In genomic region chr20:34512955-34513419, GRCh38 we compare ENCODE assay signal across 11 cellular contexts. TPM values are rescaled to one million over a fixed set of nuclear protein-coding genes. Genes with fewer than 3 reads are reported as not detected.
DNase-seq lines count a peak whose midpoint lies in the region; FAIRE-seq and TF ChIP-seq lines count a peak whose summit lies in the region.
"Had no signal": no experiment of that assay in that cellular context is flagged by ENCODE, and none has a peak within 500 bp of the region (broad histone marks: within the 10 kb centered on the region; RNA-seq: fewer than 3 reads in every experiment).

No MANE protein-coding gene starts in this region.

- H3K4me2 ChIP-seq in fibroblast of lung (ENCODE audit: extremely low read depth, insufficient read depth, low read length): no peak overlapping the region

- FAIRE-seq in RCC 7860 (lab: Jason Lieb, UNC) (no peak), GM12891 (lab: Jason Lieb, UNC) (no peak)

- no peak overlapping the region for H3K9ac ChIP-seq in fibroblast of lung (ENCODE audit: insufficient read depth, low read length)

- in situ Hi-C loops in Caki2 (cut with HindIII; ENCODE audit: low pct_unique_long_range_greater_than_20kb, low sequenced_read_pairs): no loop called here

- no peak overlapping the region for H2AFZ ChIP-seq in fibroblast of lung (ENCODE audit: low read length)

- H3K36me3 ChIP-seq in fibroblast of lung (ENCODE audit: control insufficient read depth, insufficient read depth, low read length): no peaks in the 10 kb centered on the region

- no peak for TF ChIP-seq POLR2A in GM12891 (IDR thresholded peaks at IDR 0.05; ENCODE audit: low read depth, low read length)

- no peaks in the 10 kb centered on the region for H3K27me3 ChIP-seq in fibroblast of lung (ENCODE audit: control insufficient read depth, insufficient read depth, low read length)

- peak; percentile 79 for DNase-seq in Caki2 (ENCODE audit: low read depth)
- DNase-seq in RCC 7860 (ENCODE audit: low spot score): peak; percentile 36
- DNase-seq in fibroblast of lung (ENCODE audit: low read depth in 2 of 2): no peak
- DNase-seq in renal cortical epithelial cell (ENCODE audit: low read depth): peak; percentile 80
- no peak for DNase-seq in cerebellar nuclear complex (lab: John Stamatoyannopoulos, UW)
- no peak for DNase-seq in GM12891 (ENCODE audit: insufficient read length, low spot score)
- DNase-seq in activated CD8-positive, alpha-beta memory T cell treated with anti-CD3 and anti-CD28 coated beads, Interleukin-2, amount 50 U/mL, for 48 hours: no peak
- DNase-seq: activated CD4-positive, alpha-beta T cell treated with anti-CD3 and anti-CD28 coated beads for 48 hours; HCEC 1CT; NCI-H2227 treated with DMSO at 0.1 percent for 48 hours; retina had no signal

- H3K9me3 ChIP-seq in fibroblast of lung (ENCODE audit: control insufficient read depth, insufficient read depth, low read depth, low read length): no peaks in the 10 kb centered on the region

- H3K4me1 ChIP-seq in fibroblast of lung (ENCODE audit: control insufficient read depth, extremely low read depth, insufficient read depth, low read length): peaks cover 3% of the 10 kb centered on the region

- no peaks in the 10 kb centered on the region for H4K20me1 ChIP-seq in fibroblast of lung (ENCODE audit: control insufficient read depth, extremely low read depth, insufficient read depth, low read length)

- peaks cover 14% of the 10 kb centered on the region for H3K79me2 ChIP-seq in fibroblast of lung (ENCODE audit: control insufficient read depth, insufficient read depth, low read length)

- H3K27ac ChIP-seq in fibroblast of lung (ENCODE audit: insufficient read depth, low read length): peak overlapping the region; percentile 38

- no peak overlapping the region for H3K4me3 ChIP-seq in fibroblast of lung (replicated peaks in 1 of 4; ENCODE audit: control extremely low read depth in 1 of 4, insufficient read depth in 1 of 4, low read depth in 3 of 4, low read length in 4 of 4)

- no peak for TF ChIP-seq CTCF in fibroblast of lung (conservative IDR thresholded peaks at IDR 0.05 in 1 of 2, IDR thresholded peaks at IDR 0.05 in 1 of 2; ENCODE audit: low read depth in 1 of 2, low read length in 2 of 2)

TF ChIP-seq in GM12891, 5 proteins besides CTCF, POLR2A, EP300 and RAD21:
- no peak for TF ChIP-seq POLR2AphosphoS5 (IDR thresholded peaks at IDR 0.05; ENCODE audit: low read depth, low read length)
- no peak for TF ChIP-seq PAX5 (IDR thresholded peaks at IDR 0.05; ENCODE audit: insufficient read depth, low read length, severe bottlenecking)
- no peak for TF ChIP-seq POU2F2 (IDR thresholded peaks at IDR 0.05; ENCODE audit: low read depth, low read length)
- no peak for TF ChIP-seq SPI1 (IDR thresholded peaks at IDR 0.05; ENCODE audit: low read depth, low read length)
- TF ChIP-seq TAF1 (IDR thresholded peaks at IDR 0.05; ENCODE audit: low read depth, low read length): no peak
TF ChIP-seq in GM12891: peak in this region for 0.

RNA-seq across cellular contexts. Expression of gene DYNLRB1, which starts 3.2 kb away (rescaled TPM):
- 150 and 180 TPM in 2 replicates for total RNA-seq in Caki2 (2014; rRNA removed; shearing (Covaris generic); ENCODE audit: low replicate concordance)
- total RNA-seq in fibroblast of lung (39.8 and 107 TPM in 2 replicates), renal cortical epithelial cell (30.6 and 60.1 TPM in 2 replicates)
- 352 and 524 TPM in 2 replicates for polyA plus RNA-seq in fibroblast of lung
- 440 and 469 TPM in 2 replicates for polyA plus RNA-seq in fibroblast of lung (2012)
- 222 and 333 TPM in 2 replicates for polyA minus RNA-seq in fibroblast of lung (ENCODE audit: low replicate concordance)
- polyA plus RNA-seq in GM12891 (2012; ENCODE audit: low read depth, missing spikeins): 186 TPM

RNA-seq across cellular contexts. Expression of gene MAP1LC3A, which starts 45.5 kb away (rescaled TPM):
- not detected in 2 replicates for total RNA-seq in Caki2 (2014; rRNA removed; shearing (Covaris generic); ENCODE audit: low replicate concordance)
- total RNA-seq in fibroblast of lung (21.8 and 30.4 TPM in 2 replicates), renal cortical epithelial cell (14.9 and 43.3 TPM in 2 replicates)
- 14.0 and 19.3 TPM in 2 replicates for polyA plus RNA-seq in fibroblast of lung
- polyA plus RNA-seq in fibroblast of lung (2012): 46.9 and 58.9 TPM in 2 replicates
- polyA minus RNA-seq in fibroblast of lung (ENCODE audit: low replicate concordance): 10.8 and 36.7 TPM in 2 replicates
- polyA plus RNA-seq in GM12891 (2012; ENCODE audit: low read depth, missing spikeins): 1.7 TPM

Comparison
In these comparisons a context has a peak if more than half of its experiments do, and no peak if none do; other contexts are left out.
1. DNase-seq: peak in Caki2 (single experiment), RCC 7860 (single experiment) and renal cortical epithelial cell (single experiment); none in fibroblast of lung (0 of 2), cerebellar nuclear complex (0 of 2), GM12891 (single experiment) and activated CD8-positive, alpha-beta memory T cell treated with anti-CD3 and anti-CD28 coated beads, Interleukin-2, amount 50 U/mL, for 48 hours (single experiment).
2. RNA of gene MAP1LC3A, which starts 45.5 kb away (total RNA-seq): 14.9 to 43.3 TPM in renal cortical epithelial cell and 21.8 to 30.4 TPM in fibroblast of lung; not detected in Caki2; every median in the first group is over 10 times any median in the second.